1 cellular context compared by ENCODE assay signal in the genomic region with DNA sequence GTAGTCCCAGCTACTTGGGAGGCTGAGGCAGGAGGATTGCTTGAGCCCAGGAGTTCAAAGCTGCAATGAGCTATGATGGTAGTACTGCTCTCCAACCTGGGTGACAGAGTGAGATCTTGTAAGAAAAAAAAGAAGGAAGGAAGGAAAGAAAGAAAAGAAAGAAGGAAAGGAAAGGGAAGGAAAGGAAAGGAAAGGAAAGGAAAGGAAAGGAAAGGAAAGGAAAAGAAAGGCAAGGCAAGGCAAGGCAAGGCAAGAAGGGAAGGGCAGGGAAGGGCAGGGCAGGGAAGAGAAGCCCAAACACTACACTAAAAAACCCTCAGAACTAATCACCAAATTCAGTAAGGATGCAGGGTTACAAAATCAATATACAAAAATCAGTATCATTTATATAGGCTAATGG.
TF ChIP-seq lines count a peak whose summit lies in the region.

No MANE protein-coding gene starts in this region.

TF ChIP-seq in H1, 55 proteins besides CTCF, POLR2A, EP300 and RAD21 (continued from another document):
- TF ChIP-seq SUZ12 (IDR thresholded peaks at IDR 0.05; ENCODE audit: low read length) (no peak), TAF1 (IDR thresholded peaks at IDR 0.05; ENCODE audit: low read depth, low read length) (no peak), TEAD4 (IDR thresholded peaks at IDR 0.05; ENCODE audit: low read depth, low read length) (no peak), EZH2 (IDR thresholded peaks at IDR 0.05; ENCODE audit: low read depth, low read length, severe bottlenecking) (no peak), JUN (IDR thresholded peaks at IDR 0.05; ENCODE audit: low read depth, low read length) (no peak), SRF (IDR thresholded peaks at IDR 0.05; ENCODE audit: low read depth, low read length) (no peak), RBBP5 (IDR thresholded peaks at IDR 0.05; ENCODE audit: borderline replicate concordance, low read depth, low read length) (no peak), BACH1 (IDR thresholded peaks at IDR 0.05; ENCODE audit: low read length) (no peak), SP2 (IDR thresholded peaks at IDR 0.05; ENCODE audit: low read length) (no peak), ASH2L (IDR thresholded peaks at IDR 0.05; ENCODE audit: low read length) (no peak), BRCA1 (IDR thresholded peaks at IDR 0.05; ENCODE audit: low read depth, low read length) (no peak)
- TF ChIP-seq, protein P1, sequence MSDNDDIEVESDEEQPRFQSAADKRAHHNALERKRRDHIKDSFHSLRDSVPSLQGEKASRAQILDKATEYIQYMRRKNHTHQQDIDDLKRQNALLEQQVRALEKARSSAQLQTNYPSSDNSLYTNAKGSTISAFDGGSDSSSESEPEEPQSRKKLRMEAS (IDR thresholded peaks at IDR 0.05) = no peak
